10 cellular contexts compared by ENCODE assay signal in genomic region chr13:78623132-78623531, GRCh38. TPM values are rescaled to one million over a fixed set of nuclear protein-coding genes. Genes with fewer than 3 reads are reported as not detected.
"Had no signal": no experiment of that assay in that cellular context is flagged by ENCODE, and none has a peak within 500 bp of the region (broad histone marks: within the 10 kb centered on the region; RNA-seq: fewer than 3 reads in every experiment).

No MANE protein-coding gene starts in this region.

- H3K4me3 Mint-ChIP-seq: GM23338, H9, HFFc6 had no signal

- H3K4me1 ChIP-seq: HAP-1 had no signal

- H3K27ac Mint-ChIP-seq: GM23338, HFFc6 had no signal

- ATAC-seq: GM23338, HCT116 had no signal

- H3K4me3 ChIP-seq: GM23248, GM23338, HAP-1 had no signal

- H3K27ac ChIP-seq: GM23248 had no signal

- DNase-seq: GM23248, GOT3, H7, H9, HCEC 1CT, HFFc6 had no signal

- H3K9me3 ChIP-seq: HAP-1 had no signal

- H3K4me1 Mint-ChIP-seq: GM23338, H9 had no signal

RNA-seq across cellular contexts. Expression of gene POU4F1, which starts 19.8 kb away (rescaled TPM):
- total RNA-seq: GM23248, H4, HFFc6 had no signal
